ENCODE assay signal across 12 cellular contexts in the genomic region with DNA sequence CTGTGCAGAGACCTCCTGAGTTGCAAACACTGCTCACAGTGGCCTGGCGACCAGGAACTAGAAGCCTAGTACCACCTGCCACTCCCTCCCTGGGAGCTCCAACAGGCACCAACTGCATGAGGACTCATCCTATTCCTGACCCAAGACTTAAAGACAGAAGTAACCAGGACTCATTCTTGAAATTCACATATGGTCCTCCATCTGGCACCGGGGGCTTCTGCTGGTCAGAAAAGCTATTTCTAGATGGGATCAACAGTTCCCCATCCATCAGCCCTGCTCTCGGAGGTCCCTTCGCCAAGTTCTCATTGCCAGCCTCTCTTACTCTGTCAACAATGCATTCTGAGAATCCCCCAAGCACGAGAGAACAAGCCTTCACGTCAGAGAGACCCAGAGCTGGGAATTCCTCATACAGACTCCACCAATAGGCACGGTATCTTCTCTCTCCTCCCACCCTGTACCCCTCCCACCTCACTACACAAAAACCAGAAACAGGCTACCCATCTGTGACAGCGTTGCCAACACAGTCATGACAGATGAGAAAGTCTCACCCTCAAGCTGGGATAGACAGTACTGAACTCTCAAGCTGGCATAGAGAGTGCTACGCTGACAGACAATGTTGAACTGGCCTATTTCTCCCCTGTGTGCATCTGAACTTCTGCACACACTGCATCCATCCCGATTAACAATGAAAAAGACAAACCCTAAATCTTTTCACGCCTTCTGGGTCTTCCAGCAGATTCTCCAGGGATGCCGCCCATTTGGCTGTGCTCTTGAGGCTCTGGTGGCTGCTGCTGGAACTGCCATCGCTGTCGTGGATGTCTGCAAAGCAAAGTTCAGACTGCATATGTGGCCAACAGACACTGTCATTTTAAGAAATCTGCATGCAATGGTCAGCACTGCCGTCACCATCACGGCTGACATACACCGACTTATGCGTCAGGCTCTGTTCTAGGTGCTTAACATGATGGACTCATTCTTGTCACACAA. TPM values are rescaled to one million over a fixed set of nuclear protein-coding genes. Genes with fewer than 3 reads are reported as not detected.
DNase-seq lines count a peak whose midpoint lies in the region; ATAC-seq and TF ChIP-seq lines count a peak whose summit lies in the region.
"Had no signal": no experiment of that assay in that cellular context is flagged by ENCODE, and none has a peak within 500 bp of the region (broad histone marks: within the 10 kb centered on the region; RNA-seq: fewer than 3 reads in every experiment).

No MANE protein-coding gene starts in this region.

- H3K4me1 Mint-ChIP-seq in CD4-positive, CD25-positive, alpha-beta regulatory T cell: peaks cover 4 to 54% (median 26%) of the 10 kb centered on the region in 4 donors
- 0 out of 2 replicates have a peak, but pooled peaks cover under 1% of the 10 kb centered on the region for H3K4me1 Mint-ChIP-seq in WTC11
- H3K4me1 Mint-ChIP-seq in T-helper 2 cell treated with Interferon-gamma antibody and Interleukin-4, amounts not matched to agents 5 μg/mL and 100 μg/mL, for 36 hours (ENCODE audit: low read depth): peaks cover 17% of the 10 kb centered on the region

- H3K4me3 Mint-ChIP-seq in CD4-positive, CD25-positive, alpha-beta regulatory T cell: no peak overlapping the region
- H3K4me3 Mint-ChIP-seq in WTC11: no peak overlapping the region
- no peak overlapping the region for H3K4me3 Mint-ChIP-seq in T-helper 2 cell treated with Interferon-gamma antibody and Interleukin-4, amounts not matched to agents 5 μg/mL and 100 μg/mL, for 36 hours

- POLR2A ChIA-PET in WTC11 (lab: Charles Lee): interaction anchor here (0.7 kb wide), 1 partner anchor 1510 kb away, joined by 3 read pairs; no protein-coding TSS in a partner anchor

- DNase-seq in CD4-positive, CD25-positive, alpha-beta regulatory T cell: no peak
- DNase-seq in WTC11 (ENCODE audit: low spot score): no peak
- DNase-seq in left kidney (ENCODE audit: low read depth, low spot score): peak; percentile 32
- DNase-seq in T-helper 2 cell treated with Interferon-gamma antibody and Interleukin-4, amounts not matched to agents 5 μg/mL and 100 μg/mL, for 36 hours (ENCODE audit: low spot score): no peak
- no peak for DNase-seq in effector CD8-positive, alpha-beta T cell (lab: John Stamatoyannopoulos, UW)
- no peak for DNase-seq in NCI-H187 (lab: John Stamatoyannopoulos, UW)
- DNase-seq: amniotic stem cell, KG1, SHP77 treated with DMSO at 0.1 percent for 48 hours had no signal

- TF ChIP-seq CTCF in GM12873 (IDR thresholded peaks at IDR 0.05; ENCODE audit: insufficient read depth, low read depth, low read length, missing control alignments) (peak; percentile 46), WTC11 (IDR thresholded peaks at IDR 0.05) (no peak)

- peak overlapping the region in 2 of 3 donors; percentile 36 to 92 for H3K27ac Mint-ChIP-seq in CD4-positive, CD25-positive, alpha-beta regulatory T cell
- no peak overlapping the region; the same call in 1 of the 2 replicates for H3K27ac Mint-ChIP-seq in WTC11
- no peak overlapping the region for H3K27ac Mint-ChIP-seq in T-helper 2 cell treated with Interferon-gamma antibody and Interleukin-4, amounts not matched to agents 5 μg/mL and 100 μg/mL, for 36 hours

- H3K36me3 Mint-ChIP-seq in CD4-positive, CD25-positive, alpha-beta regulatory T cell: peaks cover 26% of the 10 kb centered on the region
- H3K36me3 Mint-ChIP-seq in WTC11: no peaks in the 10 kb centered on the region
- peaks cover 51% of the 10 kb centered on the region for H3K36me3 Mint-ChIP-seq in T-helper 2 cell treated with Interferon-gamma antibody and Interleukin-4, amounts not matched to agents 5 μg/mL and 100 μg/mL, for 36 hours (ENCODE audit: low read depth)

- no peaks in the 10 kb centered on the region for H3K9me3 Mint-ChIP-seq in CD4-positive, CD25-positive, alpha-beta regulatory T cell
- H3K9me3 Mint-ChIP-seq in WTC11: no peaks in the 10 kb centered on the region
- H3K9me3 Mint-ChIP-seq in T-helper 2 cell treated with Interferon-gamma antibody and Interleukin-4, amounts not matched to agents 5 μg/mL and 100 μg/mL, for 36 hours: no peaks in the 10 kb centered on the region

- H3K9me3 ChIP-seq in CD4-positive, CD25-positive, alpha-beta regulatory T cell (ENCODE audit: control insufficient read depth in 2 of 2, low read length in 2 of 2): no peaks in the 10 kb centered on the region
- H3K9me3 ChIP-seq: mucosa of descending colon had no signal

- H3K4me3 ChIP-seq in CD4-positive, CD25-positive, alpha-beta regulatory T cell (ENCODE audit: low read depth, low read length): no peak overlapping the region
- H3K4me3 ChIP-seq: mucosa of descending colon had no signal

- CTCF ChIA-PET in WTC11 (lab: Charles Lee): interaction anchor here (1.0 to 2.0 kb wide), 2 partner anchors 11 to 328 kb away, joined by 3 to 5 read pairs; no protein-coding TSS in a partner anchor

- H3K36me3 ChIP-seq in CD4-positive, CD25-positive, alpha-beta regulatory T cell (ENCODE audit: control insufficient read depth, insufficient read depth, low read length): peaks cover 44% of the 10 kb centered on the region

- peaks cover 20% of the 10 kb centered on the region for H3K4me1 ChIP-seq in CD4-positive, CD25-positive, alpha-beta regulatory T cell (ENCODE audit: control insufficient read depth, insufficient read depth, low read length, poor library complexity, severe bottlenecking)

- H3K27me3 Mint-ChIP-seq in CD4-positive, CD25-positive, alpha-beta regulatory T cell: no peaks in the 10 kb centered on the region
- no peaks in the 10 kb centered on the region for H3K27me3 Mint-ChIP-seq in WTC11 (ENCODE audit: low read depth)
- no peaks in the 10 kb centered on the region for H3K27me3 Mint-ChIP-seq in T-helper 2 cell treated with Interferon-gamma antibody and Interleukin-4, amounts not matched to agents 5 μg/mL and 100 μg/mL, for 36 hours (ENCODE audit: low read depth)

- H3K27me3 ChIP-seq in CD4-positive, CD25-positive, alpha-beta regulatory T cell (ENCODE audit: control insufficient read depth, insufficient read depth, low read length): no peaks in the 10 kb centered on the region

- no peak overlapping the region for H3K27ac ChIP-seq in CD4-positive, CD25-positive, alpha-beta regulatory T cell (ENCODE audit: insufficient read depth, low read length, poor library complexity, severe bottlenecking)

- no peak for ATAC-seq in CD4-positive, CD25-positive, alpha-beta regulatory T cell (ENCODE audit: low read depth in 2 of 2)
- peak; percentile 59 for ATAC-seq in WTC11
- ATAC-seq in GM19023 (IDR thresholded peaks at IDR 0.05; ENCODE audit: unreplicated experiment): no peak
- ATAC-seq: mucosa of descending colon had no signal

TF ChIP-seq in WTC11, 78 proteins besides CTCF, POLR2A, EP300 and RAD21:
- no peak for TF ChIP-seq ATF6 (CRISPR knock-in tag; IDR thresholded peaks at IDR 0.05)
TF ChIP-seq in WTC11: peak in this region for 0.

RNA-seq across cellular contexts. Expression of gene RGS10, which starts 15.6 kb away (rescaled TPM):
- 85.7 TPM for total RNA-seq in CD4-positive, CD25-positive, alpha-beta regulatory T cell
- 100 to 1,000 TPM; 165 to 188 (median 183) TPM for polyA plus RNA-seq in CD4-positive, CD25-positive, alpha-beta regulatory T cell
- total RNA-seq in WTC11 (2021): 21.6 to 23.1 TPM (median 22.6 TPM) in 3 replicates

Comparison
In these comparisons a context has a peak if more than half of its experiments do, and no peak if none do; other contexts are left out.
1. H3K27ac Mint-ChIP-seq: peak in CD4-positive, CD25-positive, alpha-beta regulatory T cell (2 of 3); none in WTC11 (single experiment) and T-helper 2 cell treated with Interferon-gamma antibody and Interleukin-4, amounts not matched to agents 5 μg/mL and 100 μg/mL, for 36 hours (single experiment).